ENCODE assay signal across 13 cellular contexts in genomic region chr1:112687785-112688496, GRCh38. TPM values are rescaled to one million over a fixed set of nuclear protein-coding genes. Genes with fewer than 3 reads are reported as not detected.
A peak's percentile ranks its signal among the peaks of the same experiment; 100 is the strongest.
DNase-seq lines count a peak whose midpoint lies in the region; ATAC-seq and TF ChIP-seq lines count a peak whose summit lies in the region.
"Had no signal": no experiment of that assay in that cellular context is flagged by ENCODE, and none has a peak within 500 bp of the region (broad histone marks: within the 10 kb centered on the region; RNA-seq: fewer than 3 reads in every experiment).

No MANE protein-coding gene starts in this region.

- H3K36me3 Mint-ChIP-seq in CD4-positive, CD25-positive, alpha-beta regulatory T cell = peaks cover 35% of the 10 kb centered on the region
- H3K36me3 Mint-ChIP-seq in effector memory CD8-positive, alpha-beta T cell (ENCODE audit: insufficient read depth) = peaks cover 23% of the 10 kb centered on the region

- no peaks in the 10 kb centered on the region for H3K9me3 ChIP-seq in CD4-positive, CD25-positive, alpha-beta regulatory T cell (ENCODE audit: control insufficient read depth in 2 of 2, low read length in 2 of 2)
- no peaks in the 10 kb centered on the region for H3K9me3 ChIP-seq in IMR-90 (ENCODE audit: control insufficient read depth, insufficient read depth, low read length)
- H3K9me3 ChIP-seq in psoas muscle = no peaks in the 10 kb centered on the region
- H3K9me3 ChIP-seq: BE2C had no signal

- peak overlapping the region in 2 of 3 donors; percentile 26 to 83 for H3K27ac Mint-ChIP-seq in CD4-positive, CD25-positive, alpha-beta regulatory T cell
- peak overlapping the region; percentile 83 to 86 for H3K27ac Mint-ChIP-seq in effector memory CD8-positive, alpha-beta T cell

- dilution Hi-C loops in IMR-90 (cut with HindIII; ENCODE audit: low sequenced_read_pairs, unreplicated experiment) = no loop called here

- H3K9me3 Mint-ChIP-seq in CD4-positive, CD25-positive, alpha-beta regulatory T cell = no peaks in the 10 kb centered on the region
- no peaks in the 10 kb centered on the region for H3K9me3 Mint-ChIP-seq in effector memory CD8-positive, alpha-beta T cell

- no peak overlapping the region for H3K18ac ChIP-seq in IMR-90 (ENCODE audit: low read depth, low read length)

- H4K91ac ChIP-seq in IMR-90 (ENCODE audit: insufficient read depth, low read depth, low read length) = no peak overlapping the region

- TF ChIP-seq RAD21 in IMR-90 (IDR thresholded peaks at IDR 0.05; ENCODE audit: low read length) = no peak

- peak overlapping the region in 1 of 4 donors; percentile 13 for H3K4me3 Mint-ChIP-seq in CD4-positive, CD25-positive, alpha-beta regulatory T cell
- no peak overlapping the region for H3K4me3 Mint-ChIP-seq in effector memory CD8-positive, alpha-beta T cell

- no peak overlapping the region for H3K14ac ChIP-seq in IMR-90 (replicated peaks; ENCODE audit: low read depth, low read length)

- DNase-seq in CD4-positive, CD25-positive, alpha-beta regulatory T cell = no peak
- DNase-seq in IMR-90 = no peak
- DNase-seq in effector memory CD8-positive, alpha-beta T cell = no peak
- DNase-seq in psoas muscle = no peak
- DNase-seq in stimulated activated CD4-positive, alpha-beta T cell treated with anti-CD3 and anti-CD28 coated beads, Interleukin-1b, Interleukin-23, amount 100 ng/mL, for 48 hours = no peak
- no peak for DNase-seq in GM10266 (ENCODE audit: extremely low spot score)
- no peak for DNase-seq in D341Med (ENCODE audit: low spot score)
- DNase-seq: BE2C; DMS153; NCI-H1417; stimulated activated CD4-positive, alpha-beta T cell treated with anti-CD3 and anti-CD28 coated beads, Interleukin-12 subunit alpha, Interleukin-12 subunit beta, amount 100 ng/mL, for 4 hours had no signal

- H3K4me1 Mint-ChIP-seq in CD4-positive, CD25-positive, alpha-beta regulatory T cell = peaks cover 0 to 12% (median 9%) of the 10 kb centered on the region in 4 donors
- peaks cover 8 to 28% of the 10 kb centered on the region in 2 donors for H3K4me1 Mint-ChIP-seq in effector memory CD8-positive, alpha-beta T cell (ENCODE audit: low read depth in 2 of 2)

- intact Hi-C loops in IMR-90 (cut with micrococcal nuclease) (no loop called here), psoas muscle (cut with DNase I) (no loop called here)

- no peak overlapping the region for H3K4me3 ChIP-seq in CD4-positive, CD25-positive, alpha-beta regulatory T cell (ENCODE audit: low read depth, low read length)
- H3K4me3 ChIP-seq in IMR-90 (ENCODE audit: insufficient read depth, low read depth, low read length) (no peak overlapping the region), psoas muscle (no peak overlapping the region)

- no peak for ATAC-seq in CD4-positive, CD25-positive, alpha-beta regulatory T cell (ENCODE audit: low read depth in 2 of 2)
- ATAC-seq in IMR-90 (ENCODE audit: low read depth) (no peak), psoas muscle (no peak)
- no peak for ATAC-seq in effector memory CD8-positive, alpha-beta T cell (replicated peaks)
- ATAC-seq: left lobe of liver had no signal

- no peak overlapping the region for H2BK20ac ChIP-seq in IMR-90 (ENCODE audit: low read depth, low read length)

- no peak overlapping the region for H3K9ac ChIP-seq in IMR-90 (ENCODE audit: low read depth, low read length)

- H3K27me3 ChIP-seq in CD4-positive, CD25-positive, alpha-beta regulatory T cell (ENCODE audit: control insufficient read depth, insufficient read depth, low read length) = no peaks in the 10 kb centered on the region
- H3K27me3 ChIP-seq in IMR-90 (ENCODE audit: control insufficient read depth, insufficient read depth, low read length) (no peaks in the 10 kb centered on the region), psoas muscle (ENCODE audit: insufficient read depth in 3 of 3, low read length in 2 of 3) (no peaks in the 10 kb centered on the region)
- H3K27me3 ChIP-seq: BE2C had no signal

- no peak overlapping the region for H2AK9ac ChIP-seq in IMR-90 (replicated peaks; ENCODE audit: low read depth, low read length, poor library complexity)

- CTCF ChIA-PET in IMR-90 (lab: Yijun Ruan, JAX) = no interaction called here

- H3K27me3 Mint-ChIP-seq in CD4-positive, CD25-positive, alpha-beta regulatory T cell = no peaks in the 10 kb centered on the region
- no peaks in the 10 kb centered on the region for H3K27me3 Mint-ChIP-seq in effector memory CD8-positive, alpha-beta T cell

- H3K36me3 ChIP-seq in CD4-positive, CD25-positive, alpha-beta regulatory T cell (ENCODE audit: control insufficient read depth, insufficient read depth, low read length) = peaks cover 30% of the 10 kb centered on the region
- peaks cover 27% of the 10 kb centered on the region for H3K36me3 ChIP-seq in IMR-90 (ENCODE audit: control insufficient read depth, insufficient read depth, low read length)
- H3K36me3 ChIP-seq in psoas muscle (ENCODE audit: insufficient read depth in 1 of 2, low read depth in 1 of 2) = peaks cover 0 to 30% of the 10 kb centered on the region in 2 donors

- H2BK15ac ChIP-seq in IMR-90 (ENCODE audit: low read depth, low read length) = no peak overlapping the region

- TF ChIP-seq POLR2A in IMR-90 (IDR thresholded peaks at IDR 0.05; ENCODE audit: low read depth, low read length) = no peak

- H2AFZ ChIP-seq in IMR-90 (replicated peaks; ENCODE audit: low read length, poor library complexity) = no peak overlapping the region

- H3K4me2 ChIP-seq in IMR-90 (ENCODE audit: low read depth, low read length) = no peak overlapping the region

- H3K79me1 ChIP-seq in IMR-90 (ENCODE audit: low read depth in 1 of 2, low read length in 2 of 2) = peaks cover 18 to 66% of the 10 kb centered on the region in 2 experiments

- 89% methylated on average over 4 of the region's 13 CpGs; no CpG with 5 or more reads in 1 of the 2 experiments for WGBS in IMR-90 (ENCODE audit: extremely low coverage in 2 of 2, insufficient read length in 1 of 2), 2 experiments
- WGBS in psoas muscle, 3 donors = 83 to 88% (median 87%) methylated on average over 13 of the region's 13 CpGs

- no peak overlapping the region for H3K56ac ChIP-seq in IMR-90 (ENCODE audit: extremely low read depth, insufficient read depth, low read length)

- H4K20me1 ChIP-seq in IMR-90 (ENCODE audit: insufficient read depth, low read length) = peaks cover 15% of the 10 kb centered on the region; the same call in 1 of the 2 replicates

- H2AK5ac ChIP-seq in IMR-90 (ENCODE audit: low read depth, low read length) = peak overlapping the region; percentile 43; the same call in 1 of the 2 replicates

- H4K8ac ChIP-seq in IMR-90 (ENCODE audit: low read depth in 2 of 2, low read length in 2 of 2) = no peak overlapping the region

- no peak overlapping the region for H4K5ac ChIP-seq in IMR-90 (ENCODE audit: low read depth, low read length)

- no peak for TF ChIP-seq CTCF in IMR-90 (conservative IDR thresholded peaks at IDR 0.05; ENCODE audit: low read depth, low read length)
- TF ChIP-seq CTCF in psoas muscle (IDR thresholded peaks at IDR 0.05) = no peak
- TF ChIP-seq CTCF in GM10266 (IDR thresholded peaks at IDR 0.05; ENCODE audit: control insufficient read depth, insufficient read depth, low read depth, missing control alignments) = no peak

- in situ Hi-C loops in IMR-90 (cut with MboI; ENCODE audit: low sequenced_read_pairs) = no loop called here

- H3K23ac ChIP-seq in IMR-90 (ENCODE audit: low read depth, low read length) = 0 out of 2 replicates have a peak overlapping the region, but pooled peaks have one; percentile 60

- H3K4me1 ChIP-seq in CD4-positive, CD25-positive, alpha-beta regulatory T cell (ENCODE audit: control insufficient read depth, insufficient read depth, low read length, poor library complexity, severe bottlenecking) = no peaks in the 10 kb centered on the region
- H3K4me1 ChIP-seq in IMR-90 (ENCODE audit: control insufficient read depth, insufficient read depth, low read length) (peaks cover 3% of the 10 kb centered on the region), psoas muscle (peaks cover 5% of the 10 kb centered on the region)
- H3K4me1 ChIP-seq: BE2C had no signal

- no TSS peak for BruUV-seq in IMR-90 (replicated peaks; lab: Mats Ljungman, UMichigan)

- peaks cover 21% of the 10 kb centered on the region for H3K9me1 ChIP-seq in IMR-90 (ENCODE audit: insufficient read depth, low read length)

- no peak overlapping the region for H3K4ac ChIP-seq in IMR-90 (ENCODE audit: low read depth, low read length)

- POLR2A ChIA-PET in IMR-90 (lab: Charles Lee; ENCODE audit: unreplicated experiment) = no interaction called here

- no peak overlapping the region for H2BK5ac ChIP-seq in IMR-90 (ENCODE audit: low read depth, low read length, poor library complexity, severe bottlenecking)

- no peak overlapping the region for H2BK120ac ChIP-seq in IMR-90 (ENCODE audit: low read depth, low read length)

- H3K27ac ChIP-seq in CD4-positive, CD25-positive, alpha-beta regulatory T cell (ENCODE audit: insufficient read depth, low read length, poor library complexity, severe bottlenecking) = no peak overlapping the region
- H3K27ac ChIP-seq in IMR-90 (ENCODE audit: insufficient read depth, low read length) = no peak overlapping the region
- peak overlapping the region; percentile 30 for H3K27ac ChIP-seq in psoas muscle
- H3K27ac ChIP-seq: HL-60 had no signal

RNA-seq across cellular contexts. Expression of gene MOV10, which starts 13.5 kb away (rescaled TPM):
- total RNA-seq in CD4-positive, CD25-positive, alpha-beta regulatory T cell = 94.2 TPM
- 10 to 100 TPM; 26.1 to 29.8 (median 28.3) TPM for polyA plus RNA-seq in CD4-positive, CD25-positive, alpha-beta regulatory T cell
- total RNA-seq in IMR-90 (2012; rRNA removed) = 33.9 and 36.7 TPM in 2 replicates
- 102 and 103 TPM in 2 replicates for polyA plus RNA-seq in IMR-90 (2012; rRNA removed)
- 69.6 and 70.1 TPM in 2 replicates for polyA plus RNA-seq in IMR-90 (2012; cell fraction: cytosol; rRNA removed)
- 312 and 411 TPM in 2 replicates for polyA plus RNA-seq in IMR-90 (2012; cell fraction: nucleus; rRNA removed; ENCODE audit: low replicate concordance)
- 10 to 100 TPM in 2 of 4 donors, 1 to 10 TPM in 2; 5.3 to 10.6 (median 8.3) TPM for total RNA-seq in psoas muscle
- 1 to 10 TPM; 4.8 to 6.4 (median 6.4) TPM for polyA plus RNA-seq in psoas muscle

RNA-seq across cellular contexts. Expression of gene RHOC, which starts 19.0 kb away (rescaled TPM):
- total RNA-seq in CD4-positive, CD25-positive, alpha-beta regulatory T cell = 17.4 TPM
- 10 to 100 TPM; 20.1 to 34.1 (median 28.9) TPM for polyA plus RNA-seq in CD4-positive, CD25-positive, alpha-beta regulatory T cell
- total RNA-seq in IMR-90 (2012; rRNA removed) = 699 and 764 TPM in 2 replicates
- 839 and 1,049 TPM in 2 replicates for polyA plus RNA-seq in IMR-90 (2012; rRNA removed)
- polyA plus RNA-seq in IMR-90 (2012; cell fraction: cytosol; rRNA removed) = 1,262 and 1,322 TPM in 2 replicates
- 415 and 485 TPM in 2 replicates for polyA plus RNA-seq in IMR-90 (2012; cell fraction: nucleus; rRNA removed; ENCODE audit: low replicate concordance)
- total RNA-seq in psoas muscle = 10 to 100 TPM; 43.5 to 88.3 (median 75.5) TPM
- polyA plus RNA-seq in psoas muscle = 10 to 100 TPM; 39.1 to 89.7 (median 76.9) TPM

RNA-seq across cellular contexts. Expression of gene PPM1J, which starts 27.2 kb away (rescaled TPM):
- total RNA-seq in CD4-positive, CD25-positive, alpha-beta regulatory T cell = not detected
- polyA plus RNA-seq in CD4-positive, CD25-positive, alpha-beta regulatory T cell = not detected
- total RNA-seq in IMR-90 (2012; rRNA removed) = 1.4 and 1.8 TPM in 2 replicates
- polyA plus RNA-seq in IMR-90 (2012; rRNA removed) = 2.4 and 2.8 TPM in 2 replicates
- 2.1 and 3.2 TPM in 2 replicates for polyA plus RNA-seq in IMR-90 (2012; cell fraction: cytosol; rRNA removed)
- 6.2 and 9.1 TPM in 2 replicates for polyA plus RNA-seq in IMR-90 (2012; cell fraction: nucleus; rRNA removed; ENCODE audit: low replicate concordance)
- 1 to 10 TPM; 4.1 to 7.2 (median 6.1) TPM for total RNA-seq in psoas muscle
- 1 to 10 TPM; 4.1 to 8.8 (median 6.0) TPM for polyA plus RNA-seq in psoas muscle
